ENCODE assay signal across 10 cellular contexts in the genomic region with DNA sequence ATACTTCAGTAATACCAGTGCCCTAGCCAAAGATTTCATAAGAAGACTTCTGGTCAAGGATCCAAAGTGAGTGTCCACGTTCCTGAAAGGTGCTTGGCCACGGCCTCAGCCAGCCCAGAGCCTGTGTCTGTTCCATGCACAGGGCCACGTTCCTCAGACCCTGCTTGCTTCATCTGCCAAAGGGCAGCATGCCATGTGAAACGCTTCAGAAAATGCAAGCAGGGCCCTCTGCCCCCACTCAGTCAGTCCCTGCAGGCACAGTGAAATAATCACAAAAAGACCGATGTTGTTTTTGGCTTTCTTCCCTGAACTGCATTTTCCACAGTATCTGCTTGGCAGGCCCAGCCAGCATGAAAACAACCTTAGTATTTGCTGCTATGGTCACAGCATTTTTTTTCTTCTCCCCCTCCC.
DNase-seq lines count a peak whose midpoint lies in the region; ATAC-seq and TF ChIP-seq lines count a peak whose summit lies in the region.
"Had no signal": no experiment of that assay in that cellular context is flagged by ENCODE, and none has a peak within 500 bp of the region (broad histone marks: within the 10 kb centered on the region; RNA-seq: fewer than 3 reads in every experiment).

No MANE protein-coding gene starts in this region.

- TF ChIP-seq CTCF in epithelial cell of proximal tubule (conservative IDR thresholded peaks at IDR 0.05; ENCODE audit: low read depth, low read length) (no peak), foreskin keratinocyte (conservative IDR thresholded peaks at IDR 0.05) (no peak), GM13977 (IDR thresholded peaks at IDR 0.05; ENCODE audit: extremely low read depth, insufficient read depth, missing control alignments) (no peak)
- TF ChIP-seq CTCF in CD8-positive, alpha-beta T cell (IDR thresholded peaks at IDR 0.05), result no peak

- POLR2A ChIA-PET in CD8-positive, alpha-beta T cell (lab: Charles Lee), result no interaction called here

- ATAC-seq in foreskin keratinocyte, result no peak
- ATAC-seq in CD8-positive, alpha-beta T cell, result no peak

- H3K9me3 Mint-ChIP-seq in CD8-positive, alpha-beta T cell, result no peaks in the 10 kb centered on the region
- H3K9me3 Mint-ChIP-seq: T-helper 1 cell treated with Interleukin-12 subunit alpha and Interleukin-12 subunit beta and Interleukin-4 antibody, amounts not matched to agents 30 μg/mL and 1 μg/mL, for 36 hours had no signal

- no peak overlapping the region for H3K27ac ChIP-seq in foreskin keratinocyte
- H3K27ac ChIP-seq in CD8-positive, alpha-beta T cell (ENCODE audit: low read depth, low read length), result no peak overlapping the region
- H3K27ac ChIP-seq: cardiac muscle cell had no signal

- H3K4me1 ChIP-seq in foreskin keratinocyte, result no peaks in the 10 kb centered on the region
- no peaks in the 10 kb centered on the region for H3K4me1 ChIP-seq in CD8-positive, alpha-beta T cell (ENCODE audit: insufficient read depth, low read length)

- H3K27ac Mint-ChIP-seq in CD8-positive, alpha-beta T cell, result no peak overlapping the region
- H3K27ac Mint-ChIP-seq: T-helper 1 cell treated with Interleukin-12 subunit alpha and Interleukin-12 subunit beta and Interleukin-4 antibody, amounts not matched to agents 30 μg/mL and 1 μg/mL, for 36 hours had no signal

- H3K27me3 Mint-ChIP-seq in CD8-positive, alpha-beta T cell (ENCODE audit: low read depth), result no peaks in the 10 kb centered on the region

- CTCF ChIA-PET in CD8-positive, alpha-beta T cell (lab: Charles Lee), result no interaction called here

- H3K36me3 Mint-ChIP-seq in CD8-positive, alpha-beta T cell, result no peaks in the 10 kb centered on the region

- H3K4me1 Mint-ChIP-seq in CD8-positive, alpha-beta T cell (ENCODE audit: low read depth), result no peaks in the 10 kb centered on the region

- H3K4me3 ChIP-seq in epithelial cell of proximal tubule (ENCODE audit: low read depth, low read length), result no peak overlapping the region
- no peak overlapping the region for H3K4me3 ChIP-seq in CD8-positive, alpha-beta T cell (ENCODE audit: low read depth, low read length)
- H3K4me3 ChIP-seq: cardiac muscle cell had no signal

- in situ Hi-C loops in GM13977 (cut with MboI; ENCODE audit: low pct_unique_long_range_greater_than_20kb, low sequenced_read_pairs, unreplicated experiment), result no loop called here

- H3K4me3 Mint-ChIP-seq in CD8-positive, alpha-beta T cell, result no peak overlapping the region
- H3K4me3 Mint-ChIP-seq: T-helper 1 cell treated with Interleukin-12 subunit alpha and Interleukin-12 subunit beta and Interleukin-4 antibody, amounts not matched to agents 30 μg/mL and 1 μg/mL, for 36 hours had no signal

- intact Hi-C loops in CD8-positive, alpha-beta T cell (cut with DNase I, micrococcal nuclease), result no loop called here

- H3K27me3 ChIP-seq in foreskin keratinocyte, result no peaks in the 10 kb centered on the region
- no peaks in the 10 kb centered on the region for H3K27me3 ChIP-seq in CD8-positive, alpha-beta T cell (ENCODE audit: insufficient read depth, low read length)
- H3K27me3 ChIP-seq: cardiac muscle cell had no signal

- no peaks in the 10 kb centered on the region for H3K36me3 ChIP-seq in CD8-positive, alpha-beta T cell (ENCODE audit: insufficient read depth, low read length)
- H3K36me3 ChIP-seq: cardiac muscle cell had no signal

- H3K9me3 ChIP-seq in CD8-positive, alpha-beta T cell (ENCODE audit: low read length), result no peaks in the 10 kb centered on the region

- DNase-seq in AG08395 (ENCODE audit: low spot score) (peak; percentile 39), NCI-H2029 treated with DMSO at 0.1 percent for 48 hours (lab: John Stamatoyannopoulos, UW) (peak; percentile 82), epithelial cell of proximal tubule (ENCODE audit: low read depth) (peak; percentile 29), mucosa of gallbladder (ENCODE audit: low spot score) (peak; percentile 51), foreskin keratinocyte (no peak), OCI-M2 (lab: John Stamatoyannopoulos, UW; ENCODE audit: unreplicated experiment) (no peak), GM13977 (ENCODE audit: low spot score) (no peak)
- DNase-seq in CD8-positive, alpha-beta T cell, result no peak

Comparison
In these comparisons a context has a peak if more than half of its experiments do, and no peak if none do; other contexts are left out.
1. DNase-seq: peak in AG08395 (single experiment), NCI-H2029 treated with DMSO at 0.1 percent for 48 hours (single experiment), epithelial cell of proximal tubule (single experiment) and mucosa of gallbladder (single experiment); none in foreskin keratinocyte (0 of 2), CD8-positive, alpha-beta T cell (0 of 7), OCI-M2 (single experiment) and GM13977 (single experiment).